In the genomic region with DNA sequence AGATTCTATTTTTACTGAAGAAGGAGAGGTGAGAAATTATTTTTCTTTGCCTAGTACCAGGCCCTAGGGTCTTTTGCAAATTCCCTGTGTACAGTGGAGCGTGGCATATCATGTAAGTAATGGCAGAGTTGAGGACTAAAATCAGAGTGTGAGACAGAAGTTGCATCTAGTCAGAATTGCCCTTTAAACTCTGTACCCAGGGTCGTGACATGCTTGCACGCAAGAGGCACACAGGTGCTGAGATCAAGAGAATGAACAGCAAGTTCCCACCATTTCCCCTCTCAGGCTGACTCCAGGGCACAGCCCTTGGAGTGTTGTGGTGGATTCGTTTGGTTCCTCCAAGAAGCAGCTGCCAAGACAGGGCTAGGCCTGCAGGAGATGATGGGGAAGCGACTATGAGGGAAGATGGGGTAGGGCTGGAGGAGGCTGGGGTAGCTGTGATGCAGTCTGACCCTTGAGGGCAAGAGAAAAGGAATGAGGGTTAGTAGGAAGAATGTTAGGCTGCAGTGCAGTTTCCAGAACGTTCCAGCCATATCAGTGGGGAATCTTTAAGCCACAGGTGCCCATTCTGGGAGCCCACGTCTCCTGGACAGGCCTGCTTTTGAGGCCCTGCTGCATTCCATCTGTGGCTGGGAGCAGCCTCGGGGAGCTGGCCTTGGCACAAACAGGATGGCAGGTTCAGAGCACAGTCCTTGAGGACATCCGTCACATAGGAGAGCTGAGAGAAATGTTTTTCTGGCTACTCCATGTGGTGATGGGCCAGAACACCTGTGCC, we compare ENCODE assay signal across 21 cellular contexts. TPM values are rescaled to one million over a fixed set of nuclear protein-coding genes. Genes with fewer than 3 reads are reported as not detected.
DNase-seq lines count a peak whose midpoint lies in the region; ATAC-seq and TF ChIP-seq lines count a peak whose summit lies in the region.
"Had no signal": no experiment of that assay in that cellular context is flagged by ENCODE, and none has a peak within 500 bp of the region (broad histone marks: within the 10 kb centered on the region; RNA-seq: fewer than 3 reads in every experiment).

No MANE protein-coding gene starts in this region.

- no peak for TF ChIP-seq POLR2A in IMR-90 (IDR thresholded peaks at IDR 0.05; ENCODE audit: low read depth, low read length)

- peaks cover 67% of the 10 kb centered on the region for H3K36me3 Mint-ChIP-seq in nephron (ENCODE audit: low read depth)

- peaks cover 19% of the 10 kb centered on the region for H3K9me1 ChIP-seq in IMR-90 (ENCODE audit: insufficient read depth, low read length)

- no peak overlapping the region for H4K5ac ChIP-seq in IMR-90 (ENCODE audit: low read depth, low read length)

- dilution Hi-C loops in IMR-90 (cut with HindIII; ENCODE audit: low sequenced_read_pairs, unreplicated experiment) = no loop called here

- H2AFZ ChIP-seq in IMR-90 (replicated peaks; ENCODE audit: low read length, poor library complexity) = no peak overlapping the region

- no peak overlapping the region for H3K27ac ChIP-seq in IMR-90 (ENCODE audit: insufficient read depth, low read length)
- H3K27ac ChIP-seq: A549, brain microvascular endothelial cell, foreskin keratinocyte, lower lobe of right lung had no signal

- no peak overlapping the region for H4K91ac ChIP-seq in IMR-90 (ENCODE audit: insufficient read depth, low read depth, low read length)

- no peaks in the 10 kb centered on the region for H3K27me3 ChIP-seq in IMR-90 (ENCODE audit: control insufficient read depth, insufficient read depth, low read length)
- H3K27me3 ChIP-seq: brain microvascular endothelial cell, foreskin keratinocyte had no signal

- no peak for TF ChIP-seq RAD21 in IMR-90 (IDR thresholded peaks at IDR 0.05; ENCODE audit: low read length)

- H4K8ac ChIP-seq in IMR-90 (ENCODE audit: low read depth in 2 of 2, low read length in 2 of 2) = no peak overlapping the region

- BruUV-seq in IMR-90 (replicated peaks; lab: Mats Ljungman, UMichigan) = no TSS peak

- POLR2A ChIA-PET in IMR-90 (lab: Charles Lee; ENCODE audit: unreplicated experiment) = no interaction called here

- H3K23ac ChIP-seq in IMR-90 (ENCODE audit: low read depth, low read length) = 0 out of 2 replicates have a peak overlapping the region, but pooled peaks have one; percentile 9

- no peak overlapping the region for H3K4ac ChIP-seq in IMR-90 (ENCODE audit: low read depth, low read length)

- H2BK20ac ChIP-seq in IMR-90 (ENCODE audit: low read depth, low read length) = no peak overlapping the region

- peaks cover 27 to 65% of the 10 kb centered on the region in 2 experiments for H3K79me1 ChIP-seq in IMR-90 (ENCODE audit: low read depth in 1 of 2, low read length in 2 of 2)

- intact Hi-C loops in IMR-90 (cut with micrococcal nuclease) = loop anchor here (5.0 kb wide), 1 partner anchor 39 kb away; no protein-coding TSS in a partner anchor

- CTCF ChIA-PET in IMR-90 (lab: Yijun Ruan, JAX) = no interaction called here

- H2BK15ac ChIP-seq in IMR-90 (ENCODE audit: low read depth, low read length) = no peak overlapping the region

- peaks cover 24% of the 10 kb centered on the region for H4K20me1 ChIP-seq in IMR-90 (ENCODE audit: insufficient read depth, low read length)

- H3K14ac ChIP-seq in IMR-90 (replicated peaks; ENCODE audit: low read depth, low read length) = no peak overlapping the region

- H3K9me3 ChIP-seq in IMR-90 (ENCODE audit: control insufficient read depth, insufficient read depth, low read length) = no peaks in the 10 kb centered on the region
- H3K9me3 ChIP-seq: A549, lower lobe of right lung had no signal

- H3K36me3 ChIP-seq in IMR-90 (ENCODE audit: control insufficient read depth, insufficient read depth, low read length) = peaks cover 45% of the 10 kb centered on the region

- H3K27me3 Mint-ChIP-seq in nephron (ENCODE audit: low read depth) = no peaks in the 10 kb centered on the region

- no peak overlapping the region for H3K56ac ChIP-seq in IMR-90 (ENCODE audit: extremely low read depth, insufficient read depth, low read length)

- 87% methylated on average over 3 of the region's 9 CpGs; no CpG with 5 or more reads in 1 of the 2 experiments for WGBS in IMR-90 (ENCODE audit: extremely low coverage in 2 of 2, insufficient read length in 1 of 2), 2 experiments

- no peaks in the 10 kb centered on the region for H3K9me3 Mint-ChIP-seq in nephron

- H3K4me1 ChIP-seq in IMR-90 (ENCODE audit: control insufficient read depth, insufficient read depth, low read length) = peaks cover 3% of the 10 kb centered on the region; the same call in 1 of the 2 replicates
- H3K4me1 ChIP-seq: A549 had no signal

- no peak overlapping the region for H2AK9ac ChIP-seq in IMR-90 (replicated peaks; ENCODE audit: low read depth, low read length, poor library complexity)

- in situ Hi-C loops in IMR-90 (cut with MboI; ENCODE audit: low sequenced_read_pairs) = no loop called here

- no peak overlapping the region for H2BK5ac ChIP-seq in IMR-90 (ENCODE audit: low read depth, low read length, poor library complexity, severe bottlenecking)

- no peak for ATAC-seq in IMR-90 (ENCODE audit: low read depth)
- ATAC-seq: A549, foreskin keratinocyte, lower lobe of right lung, Right ventricle myocardium inferior had no signal

- H3K27ac Mint-ChIP-seq in nephron = peak overlapping the region; percentile 18 to 80 (median 62)

- H3K4me1 Mint-ChIP-seq in nephron = peaks cover 23% of the 10 kb centered on the region

- H2AK5ac ChIP-seq in IMR-90 (ENCODE audit: low read depth, low read length) = no peak overlapping the region

- H3K18ac ChIP-seq in IMR-90 (ENCODE audit: low read depth, low read length) = no peak overlapping the region

- H3K4me3 ChIP-seq in IMR-90 (ENCODE audit: insufficient read depth, low read depth, low read length) = no peak overlapping the region
- H3K4me3 ChIP-seq: A549, lower lobe of right lung had no signal

- no peak overlapping the region for H3K4me3 Mint-ChIP-seq in nephron

- no peak overlapping the region for H3K9ac ChIP-seq in IMR-90 (ENCODE audit: low read depth, low read length)

- no peak overlapping the region for H3K4me2 ChIP-seq in IMR-90 (ENCODE audit: low read depth, low read length)
- H3K4me2 ChIP-seq: A549 had no signal

- no peak for TF ChIP-seq CTCF in IMR-90 (conservative IDR thresholded peaks at IDR 0.05; ENCODE audit: low read depth, low read length)
- TF ChIP-seq CTCF in nephron (IDR thresholded peaks at IDR 0.05; ENCODE audit: unreplicated experiment in 3 of 3) = no peak

- DNase-seq in activated CD8-positive, alpha-beta memory T cell treated with anti-CD3 and anti-CD28 coated beads for 24 hours = peak; percentile 30
- DNase-seq in activated CD8-positive, alpha-beta memory T cell treated with anti-CD3 and anti-CD28 coated beads, Interleukin-2, amount 50 U/mL, for 4 hours = no peak
- no peak for DNase-seq in IMR-90
- peak; percentile 64 for DNase-seq in cerebellum (ENCODE audit: low spot score)
- DNase-seq in NCI-H510A (lab: John Stamatoyannopoulos, UW) = no peak
- DNase-seq in DMS114 treated with DMSO at 0.1 percent for 48 hours (lab: John Stamatoyannopoulos, UW; ENCODE audit: unreplicated experiment) = no peak
- no peak for DNase-seq in DMS153 (lab: John Stamatoyannopoulos, UW)
- DNase-seq: activated CD4-positive, alpha-beta T cell treated with anti-CD3 and anti-CD28 coated beads for 48 hours; activated T-cell treated with anti-CD3 and anti-CD28 coated beads, Interleukin-2, amount 50 U/mL, for 1 hour; brain microvascular endothelial cell; foreskin keratinocyte; hippocampal formation; lower lobe of right lung; NCI-H1105; NCI-H69; occipital lobe; stimulated activated CD8-positive, alpha-beta memory T cell treated with anti-CD3 and anti-CD28 coated beads, Interleukin-4, amount 100 ng/mL, for 48 hours had no signal

- H2BK120ac ChIP-seq in IMR-90 (ENCODE audit: low read depth, low read length) = no peak overlapping the region

TF ChIP-seq in IMR-90, 13 proteins besides CTCF, POLR2A, EP300 and RAD21:
- no peak for TF ChIP-seq MAFK (IDR thresholded peaks at IDR 0.05; ENCODE audit: low read depth, low read length)

RNA-seq across cellular contexts. Expression of a gene that starts 6.9 kb away (rescaled TPM):
- total RNA-seq in IMR-90 (2012; rRNA removed) = 82.2 and 94.1 TPM in 2 replicates
- polyA plus RNA-seq in IMR-90 (2012; rRNA removed) = 85.7 and 88.9 TPM in 2 replicates
- polyA plus RNA-seq in IMR-90 (2012; cell fraction: cytosol; rRNA removed) = 41.7 and 69.9 TPM in 2 replicates
- polyA plus RNA-seq in IMR-90 (2012; cell fraction: nucleus; rRNA removed; ENCODE audit: low replicate concordance) = 137 and 278 TPM in 2 replicates
- total RNA-seq in cerebellum = 52.6 TPM

RNA-seq across cellular contexts. Expression of a gene that starts 19.1 kb away (rescaled TPM):
- total RNA-seq in IMR-90 (2012; rRNA removed) (43.6 and 46.1 TPM in 2 replicates), cerebellum (14.1 TPM)
- 82.8 and 88.5 TPM in 2 replicates for polyA plus RNA-seq in IMR-90 (2012; rRNA removed)
- polyA plus RNA-seq in IMR-90 (2012; cell fraction: cytosol; rRNA removed) = 78.1 and 134 TPM in 2 replicates
- polyA plus RNA-seq in IMR-90 (2012; cell fraction: nucleus; rRNA removed; ENCODE audit: low replicate concordance) = 37.6 and 39.3 TPM in 2 replicates

RNA-seq across cellular contexts. Expression of a gene that starts 31.3 kb away (rescaled TPM):
- total RNA-seq in IMR-90 (2012; rRNA removed) = not detected in 2 replicates
- not detected in 2 replicates for polyA plus RNA-seq in IMR-90 (2012; rRNA removed)
- polyA plus RNA-seq in IMR-90 (2012; cell fraction: cytosol; rRNA removed) = not detected in 2 replicates
- polyA plus RNA-seq in IMR-90 (2012; cell fraction: nucleus; rRNA removed; ENCODE audit: low replicate concordance) = 0.02 TPM in 1 of 2 replicates, not detected in the other
- 1.2 TPM for total RNA-seq in cerebellum
- total RNA-seq: epithelial cell of proximal tubule, foreskin keratinocyte had no signal
- polyA plus RNA-seq: foreskin keratinocyte had no signal

RNA-seq across cellular contexts. Expression of a gene that starts 44.2 kb away (rescaled TPM):
- total RNA-seq in IMR-90 (2012; rRNA removed) (3.8 and 12.2 TPM in 2 replicates), cerebellum (25.3 TPM)
- polyA plus RNA-seq in IMR-90 (2012; rRNA removed) = 34.5 and 42.6 TPM in 2 replicates
- polyA plus RNA-seq in IMR-90 (2012; cell fraction: cytosol; rRNA removed) = 9.0 and 19.1 TPM in 2 replicates
- 1.8 and 10.5 TPM in 2 replicates for polyA plus RNA-seq in IMR-90 (2012; cell fraction: nucleus; rRNA removed; ENCODE audit: low replicate concordance)

RNA-seq across cellular contexts. Expression of a gene that starts 54.6 kb away (rescaled TPM):
- total RNA-seq in IMR-90 (2012; rRNA removed) (41.9 and 80.8 TPM in 2 replicates), cerebellum (51.7 TPM)
- 18.0 and 24.8 TPM in 2 replicates for polyA plus RNA-seq in IMR-90 (2012; rRNA removed)
- polyA plus RNA-seq in IMR-90 (2012; cell fraction: cytosol; rRNA removed) = 3.3 and 4.8 TPM in 2 replicates
- polyA plus RNA-seq in IMR-90 (2012; cell fraction: nucleus; rRNA removed; ENCODE audit: low replicate concordance) = 1.4 and 8.0 TPM in 2 replicates

Comparison
In these comparisons a context has a peak if more than half of its experiments do, and no peak if none do; other contexts are left out.
1. DNase-seq: peak in activated CD8-positive, alpha-beta memory T cell treated with anti-CD3 and anti-CD28 coated beads for 24 hours (single experiment) and cerebellum (single experiment); none in activated CD8-positive, alpha-beta memory T cell treated with anti-CD3 and anti-CD28 coated beads, Interleukin-2, amount 50 U/mL, for 4 hours (single experiment), IMR-90 (single experiment), NCI-H510A (single experiment), DMS114 treated with DMSO at 0.1 percent for 48 hours (single experiment) and DMS153 (single experiment).